21 cellular contexts compared by ENCODE assay signal in genomic region chr12:23209793-23210192, GRCh38.
"Had no signal": no experiment of that assay in that cellular context is flagged by ENCODE, and none has a peak within 500 bp of the region (broad histone marks: within the 10 kb centered on the region; RNA-seq: fewer than 3 reads in every experiment).

No MANE protein-coding gene starts in this region.

- DNase-seq: cortex of kidney; dorsolateral prefrontal cortex; effector CD8-positive, alpha-beta T cell; esophagus squamous epithelium; foreskin melanocyte; heart left ventricle; hippocampal formation; natural killer cell; posterior cingulate gyrus; spleen; stimulated activated CD4-positive, alpha-beta T cell treated with anti-CD3 and anti-CD28 coated beads, Interleukin-15, amount 100 ng/mL, for 24 hours; stimulated activated CD4-positive, alpha-beta T cell treated with anti-CD3 and anti-CD28 coated beads, Interleukin-2, amount 100 ng/mL, for 24 hours; stimulated activated naive CD4-positive, alpha-beta T cell; stomach; substantia nigra; trophoblast cell had no signal

- FAIRE-seq: islet of Langerhans, urothelium cell line had no signal

- H3K9me3 ChIP-seq: thoracic aorta had no signal

- H3K36me3 ChIP-seq: esophagus squamous epithelium, heart left ventricle, spleen, stomach, thoracic aorta had no signal

- H3K4me3 ChIP-seq: dorsolateral prefrontal cortex, esophagus squamous epithelium, heart left ventricle, spleen, stomach, thoracic aorta had no signal

- H3K4me1 ChIP-seq: heart left ventricle, stomach had no signal

- H3K27me3 ChIP-seq: dorsolateral prefrontal cortex, esophagus squamous epithelium, heart left ventricle, spleen, stomach had no signal

- H3K27ac ChIP-seq: dorsolateral prefrontal cortex, esophagus squamous epithelium, heart left ventricle, spleen, stomach, thoracic aorta had no signal

- ATAC-seq: heart left ventricle, left lobe of liver, natural killer cell, sciatic nerve had no signal
